In genomic region chr7:116674508-116675173, GRCh38 we compare ENCODE assay signal across 12 cellular contexts. TPM values are rescaled to one million over a fixed set of nuclear protein-coding genes. Genes with fewer than 3 reads are reported as not detected.
A peak's percentile ranks its signal among the peaks of the same experiment; 100 is the strongest.
DNase-seq lines count a peak whose midpoint lies in the region; ATAC-seq and TF ChIP-seq lines count a peak whose summit lies in the region.
"Had no signal": no experiment of that assay in that cellular context is flagged by ENCODE, and none has a peak within 500 bp of the region (broad histone marks: within the 10 kb centered on the region; RNA-seq: fewer than 3 reads in every experiment).

No MANE protein-coding gene starts in this region.

- DNase-seq in SK-N-SH (no peak), astrocyte of the cerebellum (ENCODE audit: low read depth) (no peak), kidney tubule cell (ENCODE audit: low spot score) (peak; percentile 81), type B pancreatic cell (ENCODE audit: extremely low spot score, unreplicated experiment) (no peak), DMS153 treated with DMSO at 0.1 percent for 48 hours (lab: John Stamatoyannopoulos, UW; ENCODE audit: unreplicated experiment) (no peak)
- DNase-seq: NCI-H82, retina, T1000 had no signal

- H3K9me2 ChIP-seq in SK-N-SH: no peaks in the 10 kb centered on the region

- H3K36me3 Mint-ChIP-seq in type B pancreatic cell: no peaks in the 10 kb centered on the region

- ATAC-seq in SK-N-SH treated with all-trans-retinoic acid at 6 μM for 48 hours (no peak), HG02885 (IDR thresholded peaks at IDR 0.05; ENCODE audit: poor library complexity, unreplicated experiment) (no peak), GM21447 (IDR thresholded peaks at IDR 0.05; ENCODE audit: unreplicated experiment) (no peak)

- WGBS in SK-N-SH (ENCODE audit: low lambda C conversion rate): 16% methylated on average over 7 of the region's 7 CpGs

- no peaks in the 10 kb centered on the region for H3K9me3 ChIP-seq in SK-N-SH

- H3K27me3 Mint-ChIP-seq in type B pancreatic cell: peaks cover 24% of the 10 kb centered on the region

- H3K4me1 ChIP-seq in SK-N-SH (ENCODE audit: control insufficient read depth in 1 of 2, insufficient read depth in 2 of 2, low read depth in 1 of 2, low read length in 1 of 2): peaks cover 0 to 5% of the 10 kb centered on the region in 2 experiments; a peak in 2 of 4 replicates

- H2AFZ ChIP-seq in SK-N-SH (ENCODE audit: low read depth): no peak overlapping the region

- CTCF ChIA-PET in SK-N-SH (lab: Yijun Ruan, JAX): interaction anchor here (0.6 to 0.7 kb wide), 3 partner anchors 12 to 417 kb away, joined by 3 read pairs; no protein-coding TSS in a partner anchor

- TF ChIP-seq CTCF in SK-N-SH (IDR thresholded peaks at IDR 0.05): no peak
- no peak for TF ChIP-seq CTCF in astrocyte of the cerebellum (IDR thresholded peaks at IDR 0.05; ENCODE audit: low read depth, low read length, missing control alignments)
- TF ChIP-seq CTCF in type B pancreatic cell (conservative IDR thresholded peaks at IDR 0.05): no peak

- H3K4me3 ChIP-seq in SK-N-SH (ENCODE audit: low read depth in 2 of 2, low read length in 1 of 2) (peak overlapping the region; percentile 62 to 64; a peak in 3 of 4 replicates), astrocyte of the cerebellum (ENCODE audit: low read depth, low read length) (peak overlapping the region; percentile 2)
- H3K4me3 ChIP-seq: lung had no signal

- peaks cover 9% of the 10 kb centered on the region for H3F3A ChIP-seq in SK-N-SH (replicated peaks; ENCODE audit: insufficient read depth)

- H3K27ac ChIP-seq in SK-N-SH (ENCODE audit: low read depth in 2 of 2, low read length in 1 of 2): peak overlapping the region; percentile 39 to 64; a peak in 2 of 4 replicates

- POLR2A ChIA-PET in SK-N-SH (lab: Yijun Ruan, JAX): no interaction called here

- H3K9me3 Mint-ChIP-seq in type B pancreatic cell: no peaks in the 10 kb centered on the region

- no peaks in the 10 kb centered on the region for H3K36me3 ChIP-seq in SK-N-SH (replicated peaks in 1 of 2; ENCODE audit: control insufficient read depth in 1 of 2, insufficient read depth in 2 of 2, low read length in 1 of 2)

- H3K27ac Mint-ChIP-seq in type B pancreatic cell: peak overlapping the region; percentile 45

- in situ Hi-C loops in astrocyte of the cerebellum (cut with HindIII; ENCODE audit: low sequenced_read_pairs): no loop called here

- peaks cover 72% of the 10 kb centered on the region for H3K79me2 ChIP-seq in SK-N-SH (ENCODE audit: insufficient read depth)

- no peak for TF ChIP-seq EP300 in SK-N-SH (IDR thresholded peaks at IDR 0.05; ENCODE audit: borderline replicate concordance in 1 of 2, low read depth in 1 of 2, low read length in 1 of 2)

- TF ChIP-seq RAD21 in SK-N-SH (IDR thresholded peaks at IDR 0.05; ENCODE audit: low read length): no peak

- peak overlapping the region; percentile 76; the same call in 1 of the 2 replicates for H3K9ac ChIP-seq in SK-N-SH

- H4K20me1 ChIP-seq in SK-N-SH (ENCODE audit: insufficient read depth): no peaks in the 10 kb centered on the region

- peak overlapping the region; percentile 79 for H3K4me2 ChIP-seq in SK-N-SH

- peaks cover 20% of the 10 kb centered on the region; the same call in 1 of the 2 replicates for H3K27me3 ChIP-seq in SK-N-SH (ENCODE audit: insufficient read depth)

- peaks cover 22% of the 10 kb centered on the region for H3K4me1 Mint-ChIP-seq in type B pancreatic cell (ENCODE audit: unreplicated experiment)

- H3K4me3 Mint-ChIP-seq in type B pancreatic cell: peak overlapping the region; percentile 76

TF ChIP-seq in SK-N-SH, 30 proteins besides CTCF, POLR2A, EP300 and RAD21:
- TF ChIP-seq MAX (IDR thresholded peaks at IDR 0.05; ENCODE audit: low read depth) (no peak), CHD2 (IDR thresholded peaks at IDR 0.05; ENCODE audit: low read length, partially characterized antibody) (no peak), PBX3 (IDR thresholded peaks at IDR 0.05) (no peak), FOXM1 (IDR thresholded peaks at IDR 0.05; ENCODE audit: low read depth) (no peak), YY1 (IDR thresholded peaks at IDR 0.05; ENCODE audit: low read depth) (no peak), TCF12 (IDR thresholded peaks at IDR 0.05) (0 out of 2 replicates have a peak, but pooled peaks have one; percentile 2)

TF ChIP-seq in SK-N-SH treated with all-trans-retinoic acid at 6 μM for 48 hours, 23 proteins besides CTCF, POLR2A, EP300 and RAD21:
- TF ChIP-seq BACH2 (CRISPR knock-in tag; IDR thresholded peaks at IDR 0.05; ENCODE audit: borderline replicate concordance): no peak
- TF ChIP-seq GLIS3 (CRISPR knock-in tag; IDR thresholded peaks at IDR 0.05): no peak
- no peak for TF ChIP-seq TCF4 (CRISPR knock-in tag; IDR thresholded peaks at IDR 0.05; ENCODE audit: borderline replicate concordance)
- TF ChIP-seq ZNF565 (CRISPR knock-in tag; conservative IDR thresholded peaks at IDR 0.05; ENCODE audit: low read depth): no peak
- no peak for TF ChIP-seq TSHZ2 (CRISPR knock-in tag; IDR thresholded peaks at IDR 0.05)
- no peak for TF ChIP-seq SNAI2 (CRISPR knock-in tag; IDR thresholded peaks at IDR 0.05)
- no peak for TF ChIP-seq CREB5 (CRISPR knock-in tag; IDR thresholded peaks at IDR 0.05; ENCODE audit: low read depth)
- no peak for TF ChIP-seq ZFP30 (CRISPR knock-in tag; IDR thresholded peaks at IDR 0.05)
- no peak for TF ChIP-seq ISL1 (CRISPR knock-in tag; IDR thresholded peaks at IDR 0.05)
- TF ChIP-seq ZNF70 (CRISPR knock-in tag; IDR thresholded peaks at IDR 0.05): no peak
- no peak for TF ChIP-seq TOX (CRISPR knock-in tag; IDR thresholded peaks at IDR 0.05; ENCODE audit: borderline replicate concordance)
- no peak for TF ChIP-seq ARNTL (CRISPR knock-in tag; IDR thresholded peaks at IDR 0.05; ENCODE audit: borderline replicate concordance, low read depth)
- TF ChIP-seq ESRRG (CRISPR knock-in tag; IDR thresholded peaks at IDR 0.05): no peak
- TF ChIP-seq PATZ1 (CRISPR knock-in tag; IDR thresholded peaks at IDR 0.05; ENCODE audit: borderline replicate concordance): no peak
- no peak for TF ChIP-seq PPARA (CRISPR knock-in tag; IDR thresholded peaks at IDR 0.05; ENCODE audit: borderline replicate concordance)
- TF ChIP-seq RARB (CRISPR knock-in tag; IDR thresholded peaks at IDR 0.05): no peak
- TF ChIP-seq ZC3H10 (CRISPR knock-in tag; IDR thresholded peaks at IDR 0.05): no peak

RNA-seq across cellular contexts. Expression of gene MET, which starts 2.6 kb away (rescaled TPM):
- polyA plus RNA-seq in SK-N-SH (2012; rRNA removed): 38.7 and 61.6 TPM in 2 replicates
- 51.7 and 56.2 TPM in 2 replicates for polyA plus RNA-seq in SK-N-SH (2012; cell fraction: cytosol; rRNA removed)
- 23.8 and 45.1 TPM in 2 replicates for polyA plus RNA-seq in SK-N-SH (2012; cell fraction: nucleus; rRNA removed)
- 34.2 and 49.1 TPM in 2 replicates for total RNA-seq in type B pancreatic cell (ENCODE audit: low replicate concordance)
